9 cellular contexts compared by ENCODE assay signal in the genomic region with DNA sequence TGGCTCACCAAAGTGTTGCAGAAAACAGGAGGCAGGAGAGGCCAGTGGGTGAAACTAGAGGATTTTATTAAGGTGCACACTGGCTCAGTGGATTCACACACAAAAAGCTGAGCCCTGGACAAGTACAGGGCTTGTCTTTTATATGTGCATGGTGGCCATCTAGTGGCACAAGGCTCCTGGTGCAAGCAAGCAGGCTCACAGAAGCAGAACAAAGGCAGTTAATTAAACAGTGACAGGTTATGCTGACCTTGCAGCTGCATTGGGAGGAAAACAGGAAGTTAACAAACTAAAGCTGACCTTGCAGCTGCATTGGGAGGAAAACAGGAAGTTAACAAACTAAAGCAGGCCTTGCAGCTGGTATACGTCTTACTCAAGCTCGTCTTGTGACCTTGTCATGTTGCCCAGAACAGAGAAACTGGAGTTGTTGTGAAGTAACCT.
A peak's percentile ranks its signal among the peaks of the same experiment; 100 is the strongest.
DNase-seq lines count a peak whose midpoint lies in the region; ATAC-seq and TF ChIP-seq lines count a peak whose summit lies in the region.
"Had no signal": no experiment of that assay in that cellular context is flagged by ENCODE, and none has a peak within 500 bp of the region (broad histone marks: within the 10 kb centered on the region; RNA-seq: fewer than 3 reads in every experiment).

No MANE protein-coding gene starts in this region.

- H3K27ac ChIP-seq in hepatocyte = no peak overlapping the region
- H3K27ac ChIP-seq in effector memory CD4-positive, alpha-beta T cell (ENCODE audit: insufficient read depth, low read length, poor library complexity, severe bottlenecking) = no peak overlapping the region

- H3K4me2 ChIP-seq in hepatocyte = no peak overlapping the region

- no peaks in the 10 kb centered on the region for H3K9me2 ChIP-seq in hepatocyte (replicated peaks; ENCODE audit: insufficient read depth)

- no peaks in the 10 kb centered on the region for H3K27me3 ChIP-seq in hepatocyte
- no peaks in the 10 kb centered on the region for H3K27me3 ChIP-seq in effector memory CD4-positive, alpha-beta T cell (replicated peaks; ENCODE audit: control insufficient read depth, insufficient read depth, low read length, poor library complexity, severe bottlenecking)

- DNase-seq in DMS153 treated with DMSO at 0.1 percent for 48 hours (lab: John Stamatoyannopoulos, UW; ENCODE audit: unreplicated experiment) (peak; percentile 15), SIG-M5 (lab: John Stamatoyannopoulos, UW) (peak; percentile 6), hepatocyte (ENCODE audit: low spot score) (no peak), NCI-H774 (lab: John Stamatoyannopoulos, UW) (no peak), inferior parietal cortex (ENCODE audit: extremely low spot score) (no peak)
- no peak for DNase-seq in activated CD4-positive, CD25-positive, alpha-beta regulatory T cell treated with anti-CD3 and anti-CD28 coated beads, Interleukin-2, amount 50 U/mL, for 72 hours
- DNase-seq in effector memory CD4-positive, alpha-beta T cell = no peak
- DNase-seq: right cardiac atrium had no signal

- no peaks in the 10 kb centered on the region for H3K36me3 ChIP-seq in hepatocyte (replicated peaks; ENCODE audit: insufficient read depth, low read depth)
- H3K36me3 ChIP-seq in effector memory CD4-positive, alpha-beta T cell (ENCODE audit: control insufficient read depth, insufficient read depth, low read length) = no peaks in the 10 kb centered on the region

- no peaks in the 10 kb centered on the region for H4K20me1 ChIP-seq in hepatocyte (ENCODE audit: insufficient read depth, poor library complexity, severe bottlenecking)

- no peaks in the 10 kb centered on the region for H3K4me1 ChIP-seq in hepatocyte (ENCODE audit: insufficient read depth)
- no peaks in the 10 kb centered on the region for H3K4me1 ChIP-seq in effector memory CD4-positive, alpha-beta T cell (ENCODE audit: control insufficient read depth, insufficient read depth, low read length, poor library complexity, severe bottlenecking)

- peak; percentile 45 for ATAC-seq in GM21786 (IDR thresholded peaks at IDR 0.05; ENCODE audit: unreplicated experiment)
- ATAC-seq: right cardiac atrium had no signal

- H2AFZ ChIP-seq in hepatocyte = no peak overlapping the region

- no peak overlapping the region for H3K4me3 ChIP-seq in hepatocyte
- H3K4me3 ChIP-seq in effector memory CD4-positive, alpha-beta T cell (ENCODE audit: insufficient read depth, low read depth, low read length, poor library complexity, severe bottlenecking) = no peak overlapping the region

- peaks cover 20% of the 10 kb centered on the region for H3K9me3 ChIP-seq in hepatocyte (ENCODE audit: low read depth)
- H3K9me3 ChIP-seq in effector memory CD4-positive, alpha-beta T cell (ENCODE audit: control insufficient read depth, low read length) = peaks cover 7% of the 10 kb centered on the region

- 79% methylated on average over 2 of the region's 2 CpGs for WGBS in hepatocyte (ENCODE audit: low lambda C conversion rate, missing lambda C conversion rate)

- no peaks in the 10 kb centered on the region for H3K79me2 ChIP-seq in hepatocyte

- TF ChIP-seq CTCF in hepatocyte (IDR thresholded peaks at IDR 0.05; ENCODE audit: poor library complexity) = peak; percentile 9

Comparison
In these comparisons a context has a peak if more than half of its experiments do, and no peak if none do; other contexts are left out.
1. DNase-seq: peak in DMS153 treated with DMSO at 0.1 percent for 48 hours (single experiment) and SIG-M5 (single experiment); none in hepatocyte (single experiment), NCI-H774 (single experiment), inferior parietal cortex (single experiment), activated CD4-positive, CD25-positive, alpha-beta regulatory T cell treated with anti-CD3 and anti-CD28 coated beads, Interleukin-2, amount 50 U/mL, for 72 hours (single experiment) and effector memory CD4-positive, alpha-beta T cell (0 of 3).